9 cellular contexts compared by ENCODE assay signal in the genomic region with DNA sequence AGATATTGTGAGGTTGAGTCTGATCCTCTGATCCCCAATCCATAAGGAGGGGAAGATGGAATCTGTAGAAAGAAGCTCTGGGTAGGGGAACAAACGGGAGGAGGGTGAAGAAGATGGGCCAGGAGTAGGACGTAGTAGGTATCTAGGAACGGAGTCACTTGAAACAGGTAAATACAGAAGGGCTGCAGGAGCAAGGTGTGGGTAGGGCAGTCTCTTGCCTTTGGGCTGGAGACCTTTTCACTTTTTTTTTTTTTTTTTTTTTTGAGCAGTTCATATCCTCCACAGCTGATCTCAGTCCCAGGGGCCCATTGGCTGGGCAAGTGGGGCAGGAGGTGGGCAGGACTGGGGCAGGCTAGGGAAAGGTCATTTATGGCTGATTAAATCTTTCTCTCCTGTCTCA. TPM values are rescaled to one million over a fixed set of nuclear protein-coding genes. Genes with fewer than 3 reads are reported as not detected.
DNase-seq lines count a peak whose midpoint lies in the region; ATAC-seq lines count a peak whose summit lies in the region.
"Had no signal": no experiment of that assay in that cellular context is flagged by ENCODE, and none has a peak within 500 bp of the region (broad histone marks: within the 10 kb centered on the region; RNA-seq: fewer than 3 reads in every experiment).

No MANE protein-coding gene starts in this region.

- H3K27ac ChIP-seq in mesenchymal stem cell (ENCODE audit: low read length, poor library complexity, severe bottlenecking): no peak overlapping the region

- H2BK15ac ChIP-seq in mesenchymal stem cell (ENCODE audit: low read depth, poor library complexity, severe bottlenecking): no peak overlapping the region

- H3K14ac ChIP-seq in mesenchymal stem cell (ENCODE audit: low read length in 2 of 2): no peak overlapping the region

- H3K4ac ChIP-seq in mesenchymal stem cell (ENCODE audit: low read depth in 1 of 2, low read length in 2 of 2): no peak overlapping the region

- no peak overlapping the region for H2BK120ac ChIP-seq in mesenchymal stem cell (ENCODE audit: low read depth, low read length)

- H3K9me3 Mint-ChIP-seq in stimulated activated naive CD8-positive, alpha-beta T cell treated with anti-CD3 and anti-CD28 coated beads, Interleukin-15, Interleukin-2, amounts not matched to agents 100 ng/mL and 50 ng/mL, for 24 hours: no peaks in the 10 kb centered on the region
- H3K9me3 Mint-ChIP-seq in activated naive CD8-positive, alpha-beta T cell treated with anti-CD3 and anti-CD28 coated beads, Interleukin-2, amount 10 ng/mL, durations not matched to agents 7 days and 5 days: no peaks in the 10 kb centered on the region

- H2AFZ ChIP-seq in mesenchymal stem cell (ENCODE audit: low read depth, low read length): no peak overlapping the region

- peaks cover 32% of the 10 kb centered on the region for H3K79me1 ChIP-seq in mesenchymal stem cell (replicated peaks; ENCODE audit: low read length, poor library complexity, severe bottlenecking)

- H3K36me3 ChIP-seq in mesenchymal stem cell (ENCODE audit: control insufficient read depth in 1 of 2, insufficient read depth in 2 of 2, low read depth in 1 of 2, low read length in 2 of 2): peaks cover 6 to 9% of the 10 kb centered on the region in 2 experiments

- H3K9me3 ChIP-seq in mesenchymal stem cell (ENCODE audit: control insufficient read depth, low read length): no peaks in the 10 kb centered on the region

- H2AK5ac ChIP-seq in mesenchymal stem cell (ENCODE audit: low read length, severe bottlenecking): no peak overlapping the region

- POLR2A ChIA-PET in activated naive CD8-positive, alpha-beta T cell treated with anti-CD3 and anti-CD28 coated beads, Interleukin-2, amount 10 ng/mL, durations not matched to agents 7 days and 5 days (lab: Charles Lee): interaction anchor here (0.6 to 1.1 kb wide), 3 partner anchors 9 to 35 kb away, joined by 3 to 4 read pairs (median 3); a partner anchor contains a TSS

- peak overlapping the region; percentile 98 for H3K9ac ChIP-seq in mesenchymal stem cell (ENCODE audit: low read length)

- no peak overlapping the region for H3K18ac ChIP-seq in mesenchymal stem cell (ENCODE audit: low read depth in 1 of 2, low read length in 2 of 2)

- DNase-seq in stimulated activated naive CD8-positive, alpha-beta T cell treated with anti-CD3 and anti-CD28 coated beads, Interleukin-15, Interleukin-2, amounts not matched to agents 100 U/mL and 50 U/mL, for 24 hours: no peak
- DNase-seq in activated naive CD8-positive, alpha-beta T cell treated with anti-CD3 and anti-CD28 coated beads, Interleukin-2, amount 10 ng/mL, durations not matched to agents 7 days and 5 days: no peak
- no peak for DNase-seq in mesenchymal stem cell
- DNase-seq in sciatic nerve (ENCODE audit: low spot score): no peak
- DNase-seq in NCI-H2029 (lab: John Stamatoyannopoulos, UW): no peak
- no peak for DNase-seq in posterior vena cava (ENCODE audit: low spot score)
- DNase-seq in cerebellar nuclear complex (lab: John Stamatoyannopoulos, UW): no peak
- DNase-seq: NCI-H2029 treated with DMSO at 0.1 percent for 48 hours had no signal

- H3K23ac ChIP-seq in mesenchymal stem cell (ENCODE audit: low read length in 2 of 2): no peak overlapping the region

- no peak overlapping the region for H2BK5ac ChIP-seq in mesenchymal stem cell (ENCODE audit: low read depth, low read length, poor library complexity, severe bottlenecking)

- H3K27me3 ChIP-seq in mesenchymal stem cell (ENCODE audit: control insufficient read depth in 1 of 2, insufficient read depth in 1 of 2, low read length in 2 of 2): no peaks in the 10 kb centered on the region

- H4K8ac ChIP-seq in mesenchymal stem cell (ENCODE audit: low read length): no peak overlapping the region

- H3K4me1 Mint-ChIP-seq in stimulated activated naive CD8-positive, alpha-beta T cell treated with anti-CD3 and anti-CD28 coated beads, Interleukin-15, Interleukin-2, amounts not matched to agents 100 ng/mL and 50 ng/mL, for 24 hours (ENCODE audit: low read depth): peaks cover 44% of the 10 kb centered on the region
- H3K4me1 Mint-ChIP-seq in activated naive CD8-positive, alpha-beta T cell treated with anti-CD3 and anti-CD28 coated beads, Interleukin-2, amount 10 ng/mL, durations not matched to agents 7 days and 5 days: peaks cover 28% of the 10 kb centered on the region

- ATAC-seq in stimulated activated naive CD8-positive, alpha-beta T cell treated with anti-CD3 and anti-CD28 coated beads, Interleukin-15, Interleukin-2, amounts not matched to agents 100 U/mL and 50 U/mL, for 24 hours: no peak
- ATAC-seq in activated naive CD8-positive, alpha-beta T cell treated with anti-CD3 and anti-CD28 coated beads, Interleukin-2, amount 10 ng/mL, durations not matched to agents 7 days and 5 days (ENCODE audit: low read depth): no peak
- no peak for ATAC-seq in sciatic nerve

- no peaks in the 10 kb centered on the region for H3K27me3 Mint-ChIP-seq in stimulated activated naive CD8-positive, alpha-beta T cell treated with anti-CD3 and anti-CD28 coated beads, Interleukin-15, Interleukin-2, amounts not matched to agents 100 ng/mL and 50 ng/mL, for 24 hours
- no peaks in the 10 kb centered on the region for H3K27me3 Mint-ChIP-seq in activated naive CD8-positive, alpha-beta T cell treated with anti-CD3 and anti-CD28 coated beads, Interleukin-2, amount 10 ng/mL, durations not matched to agents 7 days and 5 days

- no peak overlapping the region for H3K4me2 ChIP-seq in mesenchymal stem cell (ENCODE audit: low read length, poor library complexity, severe bottlenecking)

- H3K27ac Mint-ChIP-seq in stimulated activated naive CD8-positive, alpha-beta T cell treated with anti-CD3 and anti-CD28 coated beads, Interleukin-15, Interleukin-2, amounts not matched to agents 100 ng/mL and 50 ng/mL, for 24 hours: peak overlapping the region; percentile 22
- H3K27ac Mint-ChIP-seq in activated naive CD8-positive, alpha-beta T cell treated with anti-CD3 and anti-CD28 coated beads, Interleukin-2, amount 10 ng/mL, durations not matched to agents 7 days and 5 days: no peak overlapping the region

- peak overlapping the region; percentile 94 for H3K4me3 Mint-ChIP-seq in stimulated activated naive CD8-positive, alpha-beta T cell treated with anti-CD3 and anti-CD28 coated beads, Interleukin-15, Interleukin-2, amounts not matched to agents 100 ng/mL and 50 ng/mL, for 24 hours
- peak overlapping the region; percentile 97 for H3K4me3 Mint-ChIP-seq in activated naive CD8-positive, alpha-beta T cell treated with anti-CD3 and anti-CD28 coated beads, Interleukin-2, amount 10 ng/mL, durations not matched to agents 7 days and 5 days

- H2BK12ac ChIP-seq in mesenchymal stem cell (ENCODE audit: low read length in 2 of 2): no peak overlapping the region

- H4K91ac ChIP-seq in mesenchymal stem cell (ENCODE audit: low read length): no peak overlapping the region

- WGBS in mesenchymal stem cell: 78% methylated on average over 3 of the region's 3 CpGs

- peak overlapping the region in 1 of 2 experiments; percentile 98 for H3K4me3 ChIP-seq in mesenchymal stem cell (ENCODE audit: insufficient read depth in 1 of 2, low read depth in 1 of 2, low read length in 2 of 2)

- peaks cover 5% of the 10 kb centered on the region for H3K4me1 ChIP-seq in mesenchymal stem cell (ENCODE audit: control insufficient read depth, insufficient read depth, low read depth, low read length)

- peaks cover 4% of the 10 kb centered on the region for H3K36me3 Mint-ChIP-seq in stimulated activated naive CD8-positive, alpha-beta T cell treated with anti-CD3 and anti-CD28 coated beads, Interleukin-15, Interleukin-2, amounts not matched to agents 100 ng/mL and 50 ng/mL, for 24 hours (ENCODE audit: low read depth)
- peaks cover 6% of the 10 kb centered on the region for H3K36me3 Mint-ChIP-seq in activated naive CD8-positive, alpha-beta T cell treated with anti-CD3 and anti-CD28 coated beads, Interleukin-2, amount 10 ng/mL, durations not matched to agents 7 days and 5 days

- intact Hi-C loops in sciatic nerve (cut with DNase I): no loop called here
- intact Hi-C loops in posterior vena cava (cut with DNase I): no loop called here

RNA-seq across cellular contexts. Expression of a gene that starts 1.5 kb away (rescaled TPM):
- total RNA-seq in activated naive CD8-positive, alpha-beta T cell treated with anti-CD3 and anti-CD28 coated beads, Interleukin-2, amount 10 ng/mL, durations not matched to agents 7 days and 5 days: 10 to 100 TPM; 23.8 to 26.9 TPM
- 14.9 TPM for polyA plus RNA-seq in mesenchymal stem cell (2013, experiment 1 of 2)
- 15.6 TPM for polyA plus RNA-seq in mesenchymal stem cell (2013, experiment 2 of 2)
- total RNA-seq in sciatic nerve (24.2 TPM), posterior vena cava (10 to 100 TPM in 1 of 2 donors, 1 to 10 TPM in 1; 8.5 to 15.7 TPM)

RNA-seq across cellular contexts. Expression of a gene that starts 1.9 kb away (rescaled TPM):
- 10 to 100 TPM; 20.9 to 25.9 TPM for total RNA-seq in activated naive CD8-positive, alpha-beta T cell treated with anti-CD3 and anti-CD28 coated beads, Interleukin-2, amount 10 ng/mL, durations not matched to agents 7 days and 5 days
- polyA plus RNA-seq in mesenchymal stem cell (2013, experiment 1 of 2): 5.7 TPM
- 5.3 TPM for polyA plus RNA-seq in mesenchymal stem cell (2013, experiment 2 of 2)
- total RNA-seq in sciatic nerve (12.0 TPM), posterior vena cava (1 to 10 TPM; 7.2 to 7.3 TPM)

RNA-seq across cellular contexts. Expression of a gene that starts 22.8 kb away (rescaled TPM):
- total RNA-seq in activated naive CD8-positive, alpha-beta T cell treated with anti-CD3 and anti-CD28 coated beads, Interleukin-2, amount 10 ng/mL, durations not matched to agents 7 days and 5 days: 10 to 100 TPM; 11.4 to 13.0 TPM
- polyA plus RNA-seq in mesenchymal stem cell (2013, experiment 1 of 2): 6.4 TPM
- polyA plus RNA-seq in mesenchymal stem cell (2013, experiment 2 of 2): 6.8 TPM
- total RNA-seq in sciatic nerve: 23.5 TPM
- 1 to 10 TPM; 6.4 to 8.3 TPM for total RNA-seq in posterior vena cava

RNA-seq across cellular contexts. Expression of a gene that starts 28.1 kb away (rescaled TPM):
- total RNA-seq in activated naive CD8-positive, alpha-beta T cell treated with anti-CD3 and anti-CD28 coated beads, Interleukin-2, amount 10 ng/mL, durations not matched to agents 7 days and 5 days: 1 to 10 TPM; 2.0 to 2.2 TPM
- 1.9 TPM for polyA plus RNA-seq in mesenchymal stem cell (2013, experiment 1 of 2)
- 1.7 TPM for polyA plus RNA-seq in mesenchymal stem cell (2013, experiment 2 of 2)
- total RNA-seq in sciatic nerve (6.1 TPM), posterior vena cava (1 to 10 TPM; 3.3 to 4.2 TPM)

RNA-seq across cellular contexts. Expression of a gene that starts 35.1 kb away (rescaled TPM):
- total RNA-seq in activated naive CD8-positive, alpha-beta T cell treated with anti-CD3 and anti-CD28 coated beads, Interleukin-2, amount 10 ng/mL, durations not matched to agents 7 days and 5 days: 10 to 100 TPM; 11.5 to 13.0 TPM
- polyA plus RNA-seq in mesenchymal stem cell (2013, experiment 1 of 2): 4.2 TPM
- 4.5 TPM for polyA plus RNA-seq in mesenchymal stem cell (2013, experiment 2 of 2)
- 4.1 TPM for total RNA-seq in sciatic nerve
- 1 to 10 TPM; 3.7 to 4.2 TPM for total RNA-seq in posterior vena cava
